ENCODE assay signal across 9 cellular contexts in genomic region chr11:68146010-68146540, GRCh38. TPM values are rescaled to one million over a fixed set of nuclear protein-coding genes. Genes with fewer than 3 reads are reported as not detected.
DNase-seq lines count a peak whose midpoint lies in the region; ATAC-seq and TF ChIP-seq lines count a peak whose summit lies in the region.
"Had no signal": no experiment of that assay in that cellular context is flagged by ENCODE, and none has a peak within 500 bp of the region (broad histone marks: within the 10 kb centered on the region; RNA-seq: fewer than 3 reads in every experiment).

No MANE protein-coding gene starts in this region.

- H3K4me1 ChIP-seq in Peyer's patch (peaks cover 5 to 29% (median 7%) of the 10 kb centered on the region in 4 donors), heart right ventricle (peaks cover 11 to 47% (median 24%) of the 10 kb centered on the region in 9 donors)

- WGBS in heart right ventricle, 2 donors, result 31 to 33% methylated on average over 15 of the region's 15 CpGs

- H3K27me3 ChIP-seq in Peyer's patch, result no peaks in the 10 kb centered on the region
- no peaks in the 10 kb centered on the region for H3K27me3 ChIP-seq in heart right ventricle

- TF ChIP-seq POLR2A in Peyer's patch (IDR thresholded peaks at IDR 0.05), result peak; percentile 63 to 83

- no peaks in the 10 kb centered on the region for H3K36me3 ChIP-seq in Peyer's patch
- H3K36me3 ChIP-seq in heart right ventricle, result no peaks in the 10 kb centered on the region

- DNase-seq in DMS79 (lab: John Stamatoyannopoulos, UW) (peak; percentile 14), Peyer's patch (peak; percentile 42 to 97 (median 96)), heart right ventricle (peak; percentile 84 to 85), sciatic nerve (ENCODE audit: low spot score) (peak; percentile 80), T-helper 2 cell (no peak), NCI-H510A treated with DMSO at 0.1 percent for 48 hours (lab: John Stamatoyannopoulos, UW) (no peak)
- DNase-seq: naive B cell had no signal

- H3K4me3 ChIP-seq in Peyer's patch (no peak overlapping the region), heart right ventricle (no peak overlapping the region)

- intact Hi-C loops in heart right ventricle (cut with DNase I), result no loop called here
- intact Hi-C loops in sciatic nerve (cut with DNase I), result no loop called here

- TF ChIP-seq CTCF in Peyer's patch (IDR thresholded peaks at IDR 0.05) (no peak), heart right ventricle (IDR thresholded peaks at IDR 0.05) (no peak)

- no peaks in the 10 kb centered on the region for H3K9me3 ChIP-seq in Peyer's patch
- no peaks in the 10 kb centered on the region for H3K9me3 ChIP-seq in heart right ventricle

- H3K27ac ChIP-seq in Peyer's patch (peak overlapping the region in 3 of 4 donors; percentile 84 to 98 (median 92)), heart right ventricle (peak overlapping the region; percentile 44 to 87 (median 77))

- ATAC-seq in heart right ventricle, result peak; percentile 82 to 90 (median 89)
- ATAC-seq in sciatic nerve, result peak; percentile 68
- ATAC-seq in GM21367 (IDR thresholded peaks at IDR 0.05; ENCODE audit: unreplicated experiment), result no peak
- no peak for ATAC-seq in GM21576 (IDR thresholded peaks at IDR 0.05; ENCODE audit: unreplicated experiment)

RNA-seq across cellular contexts. Expression of gene CHKA, which starts 24.9 kb away (rescaled TPM):
- total RNA-seq in Peyer's patch (100 to 1,000 TPM in 3 of 4 donors, 10 to 100 TPM in 1; 41.3 to 179 (median 130) TPM), heart right ventricle (10 to 100 TPM in 3 of 10 donors, 1 to 10 TPM in 7; 7.0 to 11.8 (median 9.2) TPM), sciatic nerve (38.0 TPM)
- 10 to 100 TPM; 14.7 to 66.1 TPM for polyA plus RNA-seq in heart right ventricle

Comparison
In these comparisons a context has a peak if more than half of its experiments do, and no peak if none do; other contexts are left out.
1. DNase-seq: peak in DMS79 (single experiment), Peyer's patch (3 of 3), heart right ventricle (2 of 2) and sciatic nerve (single experiment); none in T-helper 2 cell (0 of 5) and NCI-H510A treated with DMSO at 0.1 percent for 48 hours (single experiment).
2. ATAC-seq: peak in heart right ventricle (8 of 8) and sciatic nerve (single experiment); none in GM21367 (single experiment) and GM21576 (single experiment).